ENCODE assay signal across 20 cellular contexts in genomic region chr5:57366744-57367143, GRCh38.
DNase-seq lines count a peak whose midpoint lies in the region; ATAC-seq and TF ChIP-seq lines count a peak whose summit lies in the region.
"Had no signal": no experiment of that assay in that cellular context is flagged by ENCODE, and none has a peak within 500 bp of the region (broad histone marks: within the 10 kb centered on the region; RNA-seq: fewer than 3 reads in every experiment).

No MANE protein-coding gene starts in this region.

- no peaks in the 10 kb centered on the region for H3K36me3 Mint-ChIP-seq in MCF 10A (ENCODE audit: insufficient read depth, unreplicated experiment)
- H3K36me3 Mint-ChIP-seq: CD8-positive, alpha-beta memory T cell had no signal

- no peak overlapping the region for H2AFZ ChIP-seq in PC-9
- H2AFZ ChIP-seq in smooth muscle cell (ENCODE audit: low read depth): no peak overlapping the region

- CTCF ChIA-PET in MCF 10A (lab: Yijun Ruan, JAX): interaction anchor here (0.6 to 0.7 kb wide), 2 partner anchors 1087 to 1099 kb away, joined by 3 read pairs; no protein-coding TSS in a partner anchor
- CTCF ChIA-PET in PC-9 (lab: Charles Lee): interaction anchor here (0.9 kb wide), 1 partner anchor 29 kb away, joined by 3 read pairs; no protein-coding TSS in a partner anchor

- H4K20me1 ChIP-seq in PC-9 (ENCODE audit: insufficient read depth) (no peaks in the 10 kb centered on the region), smooth muscle cell (ENCODE audit: low read depth) (no peaks in the 10 kb centered on the region)

- no peaks in the 10 kb centered on the region for H3K9me2 ChIP-seq in PC-9 (ENCODE audit: insufficient read depth)

- H3K4me1 ChIP-seq in breast epithelium (no peaks in the 10 kb centered on the region), PC-9 (replicated peaks; ENCODE audit: insufficient read depth) (peaks cover 58% of the 10 kb centered on the region), smooth muscle cell (ENCODE audit: low read depth) (peaks cover 7% of the 10 kb centered on the region)

- TF ChIP-seq POLR2A in breast epithelium (IDR thresholded peaks at IDR 0.05): no peak

- peaks cover 17% of the 10 kb centered on the region for H3F3A ChIP-seq in PC-9 (ENCODE audit: insufficient read depth, low read depth)
- H3F3A ChIP-seq in smooth muscle cell (ENCODE audit: low read depth): no peaks in the 10 kb centered on the region

- H3K4me2 ChIP-seq in PC-9: peak overlapping the region; percentile 54
- no peak overlapping the region for H3K4me2 ChIP-seq in smooth muscle cell

- no peak overlapping the region for H3K4me3 Mint-ChIP-seq in MCF 10A (ENCODE audit: unreplicated experiment)
- H3K4me3 Mint-ChIP-seq: CD8-positive, alpha-beta memory T cell; neural crest cell had no signal

- intact Hi-C loops in MCF 10A (cut with micrococcal nuclease) (no loop called here), breast epithelium (cut with DNase I; ENCODE audit: low total_unique reads) (no loop called here), PC-9 (cut with micrococcal nuclease; ENCODE audit: unreplicated experiment) (loop anchor here (1.0 to 5.0 kb wide), 5 partner anchors 16 to 522 kb away; no protein-coding TSS in a partner anchor)

- no peak overlapping the region for H3K4me3 ChIP-seq in breast epithelium
- no peak overlapping the region for H3K4me3 ChIP-seq in PC-9
- no peak overlapping the region for H3K4me3 ChIP-seq in smooth muscle cell
- H3K4me3 ChIP-seq in H7 (ENCODE audit: insufficient read depth, low read depth, low read length): no peak overlapping the region
- H3K4me3 ChIP-seq: SK-N-MC had no signal

- H3K79me2 ChIP-seq in PC-9 (ENCODE audit: low read depth): no peaks in the 10 kb centered on the region
- no peaks in the 10 kb centered on the region for H3K79me2 ChIP-seq in smooth muscle cell (ENCODE audit: low read depth)

- H3K9ac ChIP-seq in smooth muscle cell (ENCODE audit: low read depth): no peak overlapping the region

- peak; percentile 33 for ATAC-seq in esophagus mucosa

- H3K27me3 ChIP-seq in breast epithelium: no peaks in the 10 kb centered on the region
- H3K27me3 ChIP-seq in PC-9 (ENCODE audit: insufficient read depth, low read depth): no peaks in the 10 kb centered on the region
- H3K27me3 ChIP-seq in smooth muscle cell (ENCODE audit: low read depth): no peaks in the 10 kb centered on the region
- H3K27me3 ChIP-seq in H7 (ENCODE audit: control insufficient read depth, insufficient read depth, low read length): no peaks in the 10 kb centered on the region

- POLR2A ChIA-PET in MCF 10A (lab: Yijun Ruan, JAX): interaction anchor here (0.6 to 2.0 kb wide), 7 partner anchors 9 to 128 kb away, joined by 3 to 6 read pairs (median 4); no protein-coding TSS in a partner anchor
- POLR2A ChIA-PET in PC-9 (lab: Charles Lee; ENCODE audit: unreplicated experiment): interaction anchor here (0.5 to 0.7 kb wide), 5 partner anchors 68 to 1454 kb away, joined by 3 to 7 read pairs (median 4); no protein-coding TSS in a partner anchor

- BruUV-seq in MCF 10A (replicated peaks; lab: Mats Ljungman, UMichigan) (no TSS peak), PC-9 (replicated peaks; lab: Mats Ljungman, UMichigan) (no TSS peak)

- no peak overlapping the region for H3K27ac Mint-ChIP-seq in MCF 10A (ENCODE audit: low read depth, unreplicated experiment)
- H3K27ac Mint-ChIP-seq: activated T-helper 2 cell treated with anti-CD3 and anti-CD28 coated beads, Interferon-gamma antibody, Interleukin-2, Interleukin-4, amounts not matched to agents 10 μg/mL and 5 μg/mL and 100 μg/mL, durations not matched to agents 14 hours and 24 hours and 36 hours; CD8-positive, alpha-beta memory T cell had no signal

- peaks cover 10% of the 10 kb centered on the region for H3K4me1 Mint-ChIP-seq in MCF 10A (ENCODE audit: insufficient read depth, unreplicated experiment)
- H3K4me1 Mint-ChIP-seq: CD8-positive, alpha-beta memory T cell; neural crest cell had no signal

- H3K27ac ChIP-seq in breast epithelium: peak overlapping the region in 1 of 2 donors; percentile 26
- peak overlapping the region; percentile 92 for H3K27ac ChIP-seq in PC-9
- peak overlapping the region; percentile 65 for H3K27ac ChIP-seq in smooth muscle cell (ENCODE audit: low read depth)
- H3K27ac ChIP-seq: 22Rv1, SK-N-MC, VCaP had no signal

- DNase-seq in MCF 10A (ENCODE audit: unreplicated experiment): peak; percentile 45
- DNase-seq in breast epithelium (ENCODE audit: low spot score in 2 of 2): no peak
- DNase-seq in PC-9: peak; percentile 55 to 98
- DNase-seq in smooth muscle cell (lab: John Stamatoyannopoulos, UW; ENCODE audit: unreplicated experiment): no peak
- DNase-seq in anterior cingulate cortex (lab: John Stamatoyannopoulos, UW): no peak
- no peak for DNase-seq in activated effector memory CD4-positive, alpha-beta T cell treated with Interleukin-2 at 50 U/mL for 16 hours
- no peak for DNase-seq in H7
- DNase-seq: activated CD8-positive, alpha-beta memory T cell treated with anti-CD3 and anti-CD28 coated beads for 24 hours; amygdala; CD8-positive, alpha-beta memory T cell; mesendoderm; NCI-H1417; NCI-H2227 treated with DMSO at 0.1 percent for 48 hours; stimulated activated CD4-positive, alpha-beta T cell treated with anti-CD3 and anti-CD28 coated beads, Interleukin-2, amount 100 ng/mL, for 24 hours had no signal

- H3K36me3 ChIP-seq in breast epithelium (no peaks in the 10 kb centered on the region), PC-9 (ENCODE audit: low read depth) (0 out of 2 replicates have a peak, but pooled peaks cover 3% of the 10 kb centered on the region), smooth muscle cell (ENCODE audit: low read depth) (no peaks in the 10 kb centered on the region), H7 (replicated peaks; ENCODE audit: control insufficient read depth, insufficient read depth, low read length) (no peaks in the 10 kb centered on the region)

- 45% methylated on average over 1 of the region's 1 CpG for WGBS in smooth muscle cell (ENCODE audit: low lambda C conversion rate)

- TF ChIP-seq CTCF in MCF 10A (IDR thresholded peaks at IDR 0.05; ENCODE audit: unreplicated experiment): no peak
- no peak for TF ChIP-seq CTCF in breast epithelium (IDR thresholded peaks at IDR 0.05)
- no peak for TF ChIP-seq CTCF in PC-9 (conservative IDR thresholded peaks at IDR 0.05)
- TF ChIP-seq CTCF in smooth muscle cell (IDR thresholded peaks at IDR 0.05; ENCODE audit: borderline replicate concordance, insufficient read depth, poor library complexity, severe bottlenecking): no peak

- H3K9me3 ChIP-seq in breast epithelium (no peaks in the 10 kb centered on the region), PC-9 (ENCODE audit: insufficient read depth, low read depth) (peaks cover 16% of the 10 kb centered on the region; the same call in 1 of the 2 replicates), smooth muscle cell (replicated peaks; ENCODE audit: low read depth) (no peaks in the 10 kb centered on the region)

- H3K27me3 Mint-ChIP-seq in MCF 10A (ENCODE audit: insufficient read depth, unreplicated experiment): no peaks in the 10 kb centered on the region

- H3K9me3 Mint-ChIP-seq in MCF 10A (ENCODE audit: unreplicated experiment): no peaks in the 10 kb centered on the region
- H3K9me3 Mint-ChIP-seq: activated T-helper 2 cell treated with anti-CD3 and anti-CD28 coated beads, Interferon-gamma antibody, Interleukin-2, Interleukin-4, amounts not matched to agents 10 μg/mL and 5 μg/mL and 100 μg/mL, durations not matched to agents 14 hours and 24 hours and 36 hours; CD8-positive, alpha-beta memory T cell had no signal

Comparison
In these comparisons a context has a peak if more than half of its experiments do, and no peak if none do; other contexts are left out.
1. DNase-seq: peak in MCF 10A (single experiment) and PC-9 (2 of 2); none in breast epithelium (0 of 2), smooth muscle cell (single experiment), anterior cingulate cortex (0 of 58), activated effector memory CD4-positive, alpha-beta T cell treated with Interleukin-2 at 50 U/mL for 16 hours (single experiment) and H7 (single experiment).